27 cellular contexts compared by ENCODE assay signal in the genomic region with DNA sequence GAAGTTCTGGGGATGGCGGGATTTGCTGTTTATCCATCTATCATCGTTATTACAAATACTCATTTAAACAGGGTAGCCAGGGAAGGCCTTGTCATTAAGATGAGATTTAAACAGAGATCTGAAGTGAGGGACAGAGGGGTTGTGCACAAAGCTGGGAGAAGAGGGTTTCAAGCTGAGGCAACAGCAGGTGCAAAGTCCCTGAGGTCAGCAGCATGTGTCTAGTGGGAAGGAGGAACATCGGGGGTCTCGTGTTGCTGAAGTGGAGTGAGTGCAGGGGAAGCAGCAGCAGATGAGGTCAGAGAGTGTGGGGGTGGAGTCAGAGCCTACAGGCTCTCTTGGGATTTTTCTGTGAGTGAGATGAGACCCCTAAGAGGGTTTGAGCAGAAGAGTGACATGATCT. TPM values are rescaled to one million over a fixed set of nuclear protein-coding genes. Genes with fewer than 3 reads are reported as not detected.
"Had no signal": no experiment of that assay in that cellular context is flagged by ENCODE, and none has a peak within 500 bp of the region (broad histone marks: within the 10 kb centered on the region; RNA-seq: fewer than 3 reads in every experiment).

No MANE protein-coding gene starts in this region.

- H3K4me1 ChIP-seq: ascending aorta, colonic mucosa, SJCRH30 had no signal

- H3K36me3 ChIP-seq: ascending aorta, cardiac muscle cell, colonic mucosa, SJCRH30 had no signal

- H3K9me3 ChIP-seq: ascending aorta, colonic mucosa, SJCRH30 had no signal

- ATAC-seq: activated CD8-positive, alpha-beta T cell treated with anti-CD3 and anti-CD28 coated beads, Interleukin-2, amount 10 ng/mL, durations not matched to agents 7 days and 5 days had no signal

- H3K27me3 ChIP-seq: ascending aorta had no signal

- DNase-seq: activated CD4-positive, alpha-beta T cell treated with anti-CD3 and anti-CD28 coated beads, Interleukin-2, amount 10 ng/mL, durations not matched to agents 24 days and 14 days; activated CD4-positive, alpha-beta T cell treated with anti-CD3 and anti-CD28 coated beads, Interleukin-2, amount 50 U/mL, for 48 hours; activated CD8-positive, alpha-beta T cell treated with anti-CD3 and anti-CD28 coated beads, Interleukin-2, amount 10 ng/mL, durations not matched to agents 7 days and 5 days; activated gamma-delta T cell; activated naive CD4-positive, alpha-beta T cell treated with Interleukin-2 at 50 U/mL for 16 hours; activated naive CD8-positive, alpha-beta T cell treated with anti-CD3 and anti-CD28 coated beads, Interleukin-2, amount 10 ng/mL, durations not matched to agents 7 days and 5 days; activated T-cell treated with anti-CD3 and anti-CD28 coated beads, Interleukin-2, amount 50 U/mL, for 24 hours; colonic mucosa; MM.1S; MV-4-11; NCI-H1092; NCI-H1436 treated with DMSO at 0.1 percent for 48 hours; NCI-H1694 treated with DMSO at 0.1 percent for 48 hours; NCI-H2029; NCI-H510A; PC-9; SHP77; SJCRH30; T1000 had no signal

- H3K4me3 ChIP-seq: ascending aorta, cardiac muscle cell, colonic mucosa, PC-9, SJCRH30, SK-N-MC had no signal

- H3K27ac ChIP-seq: ascending aorta, cardiac muscle cell, colonic mucosa, PC-9, SJCRH30, SK-N-MC had no signal

RNA-seq across cellular contexts. Expression of a gene that starts 52.0 kb away (rescaled TPM):
- total RNA-seq: activated CD4-positive, alpha-beta T cell treated with anti-CD3 and anti-CD28 coated beads, Interleukin-2, amount 10 ng/mL, durations not matched to agents 24 days and 14 days; activated CD8-positive, alpha-beta T cell treated with anti-CD3 and anti-CD28 coated beads, Interleukin-2, amount 10 ng/mL, durations not matched to agents 7 days and 5 days; activated naive CD8-positive, alpha-beta T cell treated with anti-CD3 and anti-CD28 coated beads, Interleukin-2, amount 10 ng/mL, durations not matched to agents 7 days and 5 days; activated T-helper 2 cell treated with anti-CD3 and anti-CD28 coated beads, Interferon-gamma antibody, Interleukin-2, Interleukin-4, amounts not matched to agents 10 μg/mL and 5 μg/mL and 100 μg/mL, durations not matched to agents 14 hours and 24 hours and 36 hours; ascending aorta; cardiac muscle cell; chondrocyte; OCI-LY7; PC-9; T-helper 1 cell treated with Interleukin-12 subunit alpha and Interleukin-12 subunit beta and Interleukin-4 antibody, amounts not matched to agents 30 ng/mL and 1 ng/mL, for 36 hours; T-helper 2 cell treated with Interferon-gamma antibody and Interleukin-4, amounts not matched to agents 100 ng/mL and 5 ng/mL, for 36 hours had no signal
